12 cellular contexts compared by ENCODE assay signal in the genomic region with DNA sequence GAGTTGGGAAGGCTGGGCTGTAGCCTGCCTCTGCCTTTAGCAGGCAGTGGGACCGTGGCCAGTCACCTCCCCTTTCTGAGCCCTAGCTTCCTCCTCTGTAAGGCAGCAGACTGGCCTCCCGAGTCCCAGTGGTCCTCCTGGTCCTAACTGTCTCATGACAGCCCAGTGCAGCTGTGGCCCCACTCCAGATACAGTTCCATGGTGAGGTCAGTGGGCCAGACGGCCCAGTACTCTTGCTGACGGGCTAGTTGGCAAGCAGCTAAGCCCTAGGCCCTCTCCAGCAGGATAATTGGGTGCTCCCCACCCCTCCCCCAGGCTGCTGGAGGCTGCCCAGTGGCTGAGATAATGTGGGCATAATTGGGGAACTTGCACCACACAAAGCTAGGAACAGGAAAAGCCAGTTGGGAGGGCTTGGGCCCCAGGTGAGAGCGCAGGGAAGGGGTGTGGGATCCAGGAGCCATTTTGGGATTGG. TPM values are rescaled to one million over a fixed set of nuclear protein-coding genes. Genes with fewer than 3 reads are reported as not detected.
DNase-seq lines count a peak whose midpoint lies in the region; ATAC-seq and TF ChIP-seq lines count a peak whose summit lies in the region.
"Had no signal": no experiment of that assay in that cellular context is flagged by ENCODE, and none has a peak within 500 bp of the region (broad histone marks: within the 10 kb centered on the region; RNA-seq: fewer than 3 reads in every experiment).

No MANE protein-coding gene starts in this region.

- peaks cover 67 to 71% of the 10 kb centered on the region in 2 experiments for H3K4me1 ChIP-seq in neutrophil (ENCODE audit: control insufficient read depth in 1 of 2, insufficient read depth in 1 of 2, low read depth in 1 of 2, low read length in 1 of 2)
- H3K4me1 ChIP-seq: uterus had no signal

- intact Hi-C loops in natural killer cell (cut with micrococcal nuclease) = no loop called here

- peak overlapping the region; percentile 86 for H3K27ac ChIP-seq in neutrophil
- H3K27ac ChIP-seq: uterus had no signal

- peaks cover 26% of the 10 kb centered on the region for H3K36me3 ChIP-seq in neutrophil
- H3K36me3 ChIP-seq: uterus had no signal

- H3K27me3 Mint-ChIP-seq in natural killer cell (ENCODE audit: low read depth in 2 of 2) = peaks cover 27 to 71% of the 10 kb centered on the region in 2 donors

- no peaks in the 10 kb centered on the region for H3K27me3 ChIP-seq in neutrophil
- H3K27me3 ChIP-seq: uterus had no signal

- no peaks in the 10 kb centered on the region for H3K9me3 ChIP-seq in neutrophil
- H3K9me3 ChIP-seq: uterus had no signal

- no peak overlapping the region for H3K4me3 ChIP-seq in fibroblast of the aortic adventitia (ENCODE audit: low read depth, low read length)
- peak overlapping the region; percentile 13 to 23 for H3K4me3 ChIP-seq in neutrophil (ENCODE audit: low read depth in 1 of 2, low read length in 1 of 2)
- H3K4me3 ChIP-seq: uterus had no signal

- H3K27ac Mint-ChIP-seq in activated naive CD4-positive, alpha-beta T cell treated with anti-CD3 and anti-CD28 coated beads, Interleukin-2, amount 50 U/mL, for 72 hours = no peak overlapping the region
- no peak overlapping the region for H3K27ac Mint-ChIP-seq in natural killer cell
- H3K27ac Mint-ChIP-seq: activated naive CD8-positive, alpha-beta T cell treated with anti-CD3 and anti-CD28 coated beads, Interleukin-2, amount 10 ng/mL, durations not matched to agents 7 days and 5 days had no signal

- TF ChIP-seq CTCF in fibroblast of the aortic adventitia (IDR thresholded peaks at IDR 0.05; ENCODE audit: insufficient read depth, low read length) = no peak
- TF ChIP-seq CTCF in neutrophil (IDR thresholded peaks at IDR 0.05) = no peak
- no peak for TF ChIP-seq CTCF in natural killer cell (IDR thresholded peaks at IDR 0.05)

- H3K4me3 Mint-ChIP-seq in natural killer cell = no peak overlapping the region
- H3K4me3 Mint-ChIP-seq: activated naive CD8-positive, alpha-beta T cell treated with anti-CD3 and anti-CD28 coated beads, Interleukin-2, amount 10 ng/mL, durations not matched to agents 7 days and 5 days had no signal

- H3K9me3 Mint-ChIP-seq in activated naive CD4-positive, alpha-beta T cell treated with anti-CD3 and anti-CD28 coated beads, Interleukin-2, amount 50 U/mL, for 72 hours = no peaks in the 10 kb centered on the region
- no peaks in the 10 kb centered on the region for H3K9me3 Mint-ChIP-seq in natural killer cell
- H3K9me3 Mint-ChIP-seq: activated naive CD8-positive, alpha-beta T cell treated with anti-CD3 and anti-CD28 coated beads, Interleukin-2, amount 10 ng/mL, durations not matched to agents 7 days and 5 days had no signal

- no peak for ATAC-seq in activated naive CD4-positive, alpha-beta T cell treated with anti-CD3 and anti-CD28 coated beads, Interleukin-2, amount 50 U/mL, for 72 hours
- ATAC-seq in natural killer cell (no peak), GM21529 (IDR thresholded peaks at IDR 0.05; ENCODE audit: unreplicated experiment) (no peak)

- H3K4me1 Mint-ChIP-seq in natural killer cell = peaks cover 24 to 35% of the 10 kb centered on the region in 2 donors

- no peaks in the 10 kb centered on the region for H3K36me3 Mint-ChIP-seq in activated naive CD4-positive, alpha-beta T cell treated with anti-CD3 and anti-CD28 coated beads, Interleukin-2, amount 50 U/mL, for 72 hours
- H3K36me3 Mint-ChIP-seq in natural killer cell = no peaks in the 10 kb centered on the region
- H3K36me3 Mint-ChIP-seq: activated naive CD8-positive, alpha-beta T cell treated with anti-CD3 and anti-CD28 coated beads, Interleukin-2, amount 10 ng/mL, durations not matched to agents 7 days and 5 days had no signal

- peak; percentile 58 for DNase-seq in Ammon's horn (ENCODE audit: low spot score)
- peak; percentile 17 for DNase-seq in SKM-1 (lab: John Stamatoyannopoulos, UW; ENCODE audit: unreplicated experiment)
- peak; percentile 46 for DNase-seq in fibroblast of the aortic adventitia (ENCODE audit: low read depth)
- DNase-seq in activated naive CD4-positive, alpha-beta T cell treated with anti-CD3 and anti-CD28 coated beads, Interleukin-2, amount 50 U/mL, for 72 hours (ENCODE audit: low spot score in 2 of 2) = no peak
- DNase-seq in natural killer cell = no peak
- DNase-seq in activated gamma-delta T cell (lab: John Stamatoyannopoulos, UW) = no peak
- DNase-seq: activated naive CD8-positive, alpha-beta T cell treated with anti-CD3 and anti-CD28 coated beads, Interleukin-2, amount 10 ng/mL, durations not matched to agents 7 days and 5 days; DMS79 treated with DMSO at 0.1 percent for 48 hours; NCI-H2081 had no signal

RNA-seq across cellular contexts. Expression of gene NECTIN1, which starts 48.1 kb away (rescaled TPM):
- 3.4 and 7.8 TPM in 2 replicates for total RNA-seq in fibroblast of the aortic adventitia (ENCODE audit: low replicate concordance)
- 1 to 10 TPM in 1 of 2 donors, under 1 TPM in 1; 0.20 to 2.2 TPM for total RNA-seq in activated naive CD4-positive, alpha-beta T cell treated with anti-CD3 and anti-CD28 coated beads, Interleukin-2, amount 50 U/mL, for 72 hours
- 10 to 100 TPM in 1 of 3 donors, 1 to 10 TPM in 2; 5.8 to 18.8 (median 7.8) TPM for total RNA-seq in natural killer cell

Comparison
In these comparisons a context has a peak if more than half of its experiments do, and no peak if none do; other contexts are left out.
1. DNase-seq: peak in Ammon's horn (single experiment), SKM-1 (single experiment) and fibroblast of the aortic adventitia (single experiment); none in activated naive CD4-positive, alpha-beta T cell treated with anti-CD3 and anti-CD28 coated beads, Interleukin-2, amount 50 U/mL, for 72 hours (0 of 2), natural killer cell (single experiment) and activated gamma-delta T cell (single experiment).